Comparison of ENCODE assay signal across 22 cellular contexts in the genomic region with DNA sequence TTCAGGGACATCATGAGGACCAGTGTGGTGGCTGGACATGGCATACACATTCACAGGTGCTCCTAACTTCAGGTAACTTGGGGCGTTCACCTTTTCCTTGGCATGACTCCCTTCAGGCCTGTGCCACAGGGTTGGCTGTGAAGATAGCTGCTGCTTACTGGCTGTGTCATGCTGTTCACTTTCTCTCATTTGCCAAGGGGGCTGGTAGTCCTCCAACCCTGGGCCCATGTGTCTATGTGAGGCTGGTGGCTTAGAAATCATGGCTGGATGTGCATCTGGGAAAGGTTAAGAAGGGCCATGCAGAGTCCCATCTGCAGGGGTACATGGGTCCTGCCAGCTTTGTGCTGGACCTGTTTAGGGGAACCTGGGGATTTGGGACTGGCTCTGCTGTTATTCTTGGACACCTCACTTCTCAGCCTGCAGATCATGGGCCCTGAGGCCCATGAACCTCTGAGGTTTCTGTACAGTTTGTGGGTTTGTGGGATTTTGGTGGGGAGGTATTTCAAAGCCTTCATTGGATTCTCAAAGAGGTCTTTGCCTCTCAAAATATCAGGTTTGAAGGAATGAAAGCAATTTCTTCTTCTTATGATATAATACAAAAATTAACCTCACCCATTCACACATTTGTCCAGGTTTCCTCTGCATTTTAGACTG.
A peak's percentile ranks its signal among the peaks of the same experiment; 100 is the strongest.
DNase-seq lines count a peak whose midpoint lies in the region; ATAC-seq lines count a peak whose summit lies in the region.
"Had no signal": no experiment of that assay in that cellular context is flagged by ENCODE, and none has a peak within 500 bp of the region (broad histone marks: within the 10 kb centered on the region; RNA-seq: fewer than 3 reads in every experiment).

No MANE protein-coding gene starts in this region.

- intact Hi-C loops in left ventricle myocardium superior (cut with micrococcal nuclease): no loop called here
- intact Hi-C loops in cardiac septum (cut with DNase I): no loop called here

- H3K36me3 Mint-ChIP-seq in activated naive CD8-positive, alpha-beta T cell treated with anti-CD3 and anti-CD28 coated beads, Interleukin-2, amount 50 U/mL, for 24 hours (ENCODE audit: low read depth): no peaks in the 10 kb centered on the region
- H3K36me3 Mint-ChIP-seq: CD4-positive, CD25-positive, alpha-beta regulatory T cell; CD8-positive, alpha-beta memory T cell; IgD-negative memory B cell had no signal

- peaks cover 13% of the 10 kb centered on the region for H3K27me3 Mint-ChIP-seq in activated naive CD8-positive, alpha-beta T cell treated with anti-CD3 and anti-CD28 coated beads, Interleukin-2, amount 50 U/mL, for 24 hours
- H3K27me3 Mint-ChIP-seq: CD4-positive, CD25-positive, alpha-beta regulatory T cell had no signal

- H3K4me1 Mint-ChIP-seq in activated naive CD8-positive, alpha-beta T cell treated with anti-CD3 and anti-CD28 coated beads, Interleukin-2, amount 50 U/mL, for 24 hours: peaks cover under 1% of the 10 kb centered on the region
- H3K4me1 Mint-ChIP-seq: CD4-positive, CD25-positive, alpha-beta regulatory T cell; CD8-positive, alpha-beta memory T cell; IgD-negative memory B cell had no signal

- H3K4me3 Mint-ChIP-seq in activated naive CD8-positive, alpha-beta T cell treated with anti-CD3 and anti-CD28 coated beads, Interleukin-2, amount 50 U/mL, for 24 hours: no peak overlapping the region
- H3K4me3 Mint-ChIP-seq: CD4-positive, CD25-positive, alpha-beta regulatory T cell; CD8-positive, alpha-beta memory T cell had no signal

- ATAC-seq in left ventricle myocardium superior: peak; percentile 13
- peak; percentile 54 for ATAC-seq in HG03432 (IDR thresholded peaks at IDR 0.05; ENCODE audit: unreplicated experiment)
- no peak for ATAC-seq in GM18519 (IDR thresholded peaks at IDR 0.05; ENCODE audit: low FRiP score, unreplicated experiment)
- no peak for ATAC-seq in activated naive CD8-positive, alpha-beta T cell treated with anti-CD3 and anti-CD28 coated beads, Interleukin-2, amount 50 U/mL, for 24 hours
- ATAC-seq: HepG2 had no signal

- no peak for DNase-seq in left ventricle myocardium superior
- DNase-seq in cardiac septum (ENCODE audit: low spot score): no peak
- peak; percentile 26 for DNase-seq in RPMI8226
- DNase-seq in stimulated activated CD4-positive, alpha-beta T cell treated with anti-CD3 and anti-CD28 coated beads, Interleukin-4, amount 100 ng/mL, for 4 hours: no peak
- no peak for DNase-seq in activated naive CD8-positive, alpha-beta T cell treated with anti-CD3 and anti-CD28 coated beads, Interleukin-2, amount 50 U/mL, for 24 hours
- DNase-seq: ACHN; BE2C; C1 segment of cervical spinal cord; CD4-positive, CD25-positive, alpha-beta regulatory T cell; CD8-positive, alpha-beta memory T cell; COR-L47; DMS 273 treated with DMSO at 0.1 percent for 48 hours; DMS53; DND-41; EL; GM23248; HCEC 1CT; KBM-7 had no signal

- H3K27ac Mint-ChIP-seq in activated naive CD8-positive, alpha-beta T cell treated with anti-CD3 and anti-CD28 coated beads, Interleukin-2, amount 50 U/mL, for 24 hours: no peak overlapping the region
- H3K27ac Mint-ChIP-seq: CD4-positive, CD25-positive, alpha-beta regulatory T cell; CD8-positive, alpha-beta memory T cell; IgD-negative memory B cell had no signal

- H3K9me3 Mint-ChIP-seq in activated naive CD8-positive, alpha-beta T cell treated with anti-CD3 and anti-CD28 coated beads, Interleukin-2, amount 50 U/mL, for 24 hours: no peaks in the 10 kb centered on the region

Comparison
In these comparisons a context has a peak if more than half of its experiments do, and no peak if none do; other contexts are left out.
1. ATAC-seq: peak in left ventricle myocardium superior (single experiment) and HG03432 (single experiment); none in GM18519 (single experiment) and activated naive CD8-positive, alpha-beta T cell treated with anti-CD3 and anti-CD28 coated beads, Interleukin-2, amount 50 U/mL, for 24 hours (single experiment).